ENCODE assay signal across 39 cellular contexts in the genomic region with DNA sequence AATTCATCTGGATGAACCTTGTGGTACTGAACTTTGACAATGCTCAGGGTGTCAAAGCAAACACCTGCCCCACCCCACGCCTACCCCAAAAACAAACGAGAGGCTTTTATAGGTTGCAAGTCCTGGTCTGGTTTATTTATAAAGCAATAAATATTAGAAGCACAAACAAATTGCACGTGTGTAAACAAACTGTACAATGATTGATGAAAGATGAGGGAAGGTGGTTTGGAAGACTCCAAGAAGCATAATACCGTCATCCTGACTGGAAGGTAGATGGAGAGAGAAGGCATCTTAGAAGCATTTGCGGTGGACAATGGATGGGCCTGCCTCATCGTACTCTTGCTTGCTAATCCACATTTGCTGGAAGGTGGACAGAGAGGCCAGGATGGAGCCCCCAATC. TPM values are rescaled to one million over a fixed set of nuclear protein-coding genes. Genes with fewer than 3 reads are reported as not detected.
"Had no signal": no experiment of that assay in that cellular context is flagged by ENCODE, and none has a peak within 500 bp of the region (broad histone marks: within the 10 kb centered on the region; RNA-seq: fewer than 3 reads in every experiment).

No MANE protein-coding gene starts in this region.

- H3K4me1 ChIP-seq: colonic mucosa had no signal

- H3K27ac Mint-ChIP-seq: activated B cell treated with CpG ODN at 0.5 μM for 24 hours; activated CD4-positive, alpha-beta memory T cell treated with anti-CD3 and anti-CD28 coated beads for 36 hours; activated CD8-positive, alpha-beta memory T cell treated with anti-CD3 and anti-CD28 coated beads, Interleukin-2, amount 10 ng/mL, durations not matched to agents 7 days and 5 days; activated CD8-positive, alpha-beta T cell treated with anti-CD3 and anti-CD28 coated beads, Interleukin-2, amount 10 ng/mL, durations not matched to agents 7 days and 5 days; activated naive CD4-positive, alpha-beta T cell treated with anti-CD3 and anti-CD28 coated beads for 36 hours; activated naive CD4-positive, alpha-beta T cell treated with anti-CD3 and anti-CD28 coated beads, Interleukin-2, amount 50 U/mL, for 24 hours; activated naive CD8-positive, alpha-beta T cell treated with anti-CD3 and anti-CD28 coated beads for 36 hours; activated naive CD8-positive, alpha-beta T cell treated with anti-CD3 and anti-CD28 coated beads, Interleukin-2, amount 50 U/mL, for 24 hours; activated T-helper 1 cell treated with anti-CD3 and anti-CD28 coated beads, Interleukin-12 subunit alpha, Interleukin-12 subunit beta, Interleukin-2, Interleukin-4 antibody, amounts not matched to agents 30 ng/mL and 10 ng/mL and 1 ng/mL, durations not matched to agents 14 hours and 24 hours and 36 hours; activated T-helper 2 cell treated with anti-CD3 and anti-CD28 coated beads, Interferon-gamma antibody, Interleukin-2, Interleukin-4, amounts not matched to agents 10 μg/mL and 5 μg/mL and 100 μg/mL, durations not matched to agents 14 hours and 24 hours and 36 hours; T-helper 17 cell; T-helper 2 cell treated with Interferon-gamma antibody and Interleukin-4, amounts not matched to agents 5 μg/mL and 100 μg/mL, for 36 hours had no signal

- H3K36me3 Mint-ChIP-seq: activated CD4-positive, alpha-beta memory T cell treated with anti-CD3 and anti-CD28 coated beads for 36 hours; activated CD8-positive, alpha-beta memory T cell treated with anti-CD3 and anti-CD28 coated beads, Interleukin-2, amount 10 ng/mL, durations not matched to agents 7 days and 5 days; activated naive CD4-positive, alpha-beta T cell treated with anti-CD3 and anti-CD28 coated beads, Interleukin-2, amount 50 U/mL, for 24 hours; activated naive CD8-positive, alpha-beta T cell treated with anti-CD3 and anti-CD28 coated beads for 36 hours had no signal

- H3K4me3 Mint-ChIP-seq: activated B cell treated with CpG ODN at 0.5 μM for 24 hours; activated CD4-positive, alpha-beta memory T cell treated with anti-CD3 and anti-CD28 coated beads for 36 hours; activated CD8-positive, alpha-beta memory T cell treated with anti-CD3 and anti-CD28 coated beads, Interleukin-2, amount 10 ng/mL, durations not matched to agents 7 days and 5 days; activated CD8-positive, alpha-beta T cell treated with anti-CD3 and anti-CD28 coated beads, Interleukin-2, amount 10 ng/mL, durations not matched to agents 7 days and 5 days; activated naive CD4-positive, alpha-beta T cell treated with anti-CD3 and anti-CD28 coated beads for 36 hours; activated naive CD4-positive, alpha-beta T cell treated with anti-CD3 and anti-CD28 coated beads, Interleukin-2, amount 50 U/mL, for 24 hours; activated naive CD8-positive, alpha-beta T cell treated with anti-CD3 and anti-CD28 coated beads for 36 hours; activated naive CD8-positive, alpha-beta T cell treated with anti-CD3 and anti-CD28 coated beads, Interleukin-2, amount 50 U/mL, for 24 hours; activated T-helper 1 cell treated with anti-CD3 and anti-CD28 coated beads, Interleukin-12 subunit alpha, Interleukin-12 subunit beta, Interleukin-2, Interleukin-4 antibody, amounts not matched to agents 30 ng/mL and 10 ng/mL and 1 ng/mL, durations not matched to agents 14 hours and 24 hours and 36 hours; T-helper 17 cell; T-helper 2 cell treated with Interferon-gamma antibody and Interleukin-4, amounts not matched to agents 5 μg/mL and 100 μg/mL, for 36 hours had no signal

- H3K4me1 Mint-ChIP-seq: activated B cell treated with CpG ODN at 0.5 μM for 24 hours; activated CD8-positive, alpha-beta memory T cell treated with anti-CD3 and anti-CD28 coated beads, Interleukin-2, amount 10 ng/mL, durations not matched to agents 7 days and 5 days; activated naive CD8-positive, alpha-beta T cell treated with anti-CD3 and anti-CD28 coated beads for 36 hours; activated naive CD8-positive, alpha-beta T cell treated with anti-CD3 and anti-CD28 coated beads, Interleukin-2, amount 50 U/mL, for 24 hours had no signal

- H3K9me3 Mint-ChIP-seq: activated B cell treated with CpG ODN at 0.5 μM for 24 hours; activated CD4-positive, alpha-beta memory T cell treated with anti-CD3 and anti-CD28 coated beads for 36 hours; activated naive CD4-positive, alpha-beta T cell treated with anti-CD3 and anti-CD28 coated beads for 36 hours; activated naive CD4-positive, alpha-beta T cell treated with anti-CD3 and anti-CD28 coated beads, Interleukin-2, amount 50 U/mL, for 24 hours; activated naive CD8-positive, alpha-beta T cell treated with anti-CD3 and anti-CD28 coated beads for 36 hours; activated naive CD8-positive, alpha-beta T cell treated with anti-CD3 and anti-CD28 coated beads, Interleukin-2, amount 50 U/mL, for 24 hours; activated T-helper 1 cell treated with anti-CD3 and anti-CD28 coated beads, Interleukin-12 subunit alpha, Interleukin-12 subunit beta, Interleukin-2, Interleukin-4 antibody, amounts not matched to agents 30 ng/mL and 10 ng/mL and 1 ng/mL, durations not matched to agents 14 hours and 24 hours and 36 hours; activated T-helper 2 cell treated with anti-CD3 and anti-CD28 coated beads, Interferon-gamma antibody, Interleukin-2, Interleukin-4, amounts not matched to agents 10 μg/mL and 5 μg/mL and 100 μg/mL, durations not matched to agents 14 hours and 24 hours and 36 hours; T-helper 2 cell treated with Interferon-gamma antibody and Interleukin-4, amounts not matched to agents 5 μg/mL and 100 μg/mL, for 36 hours had no signal

- H3K27me3 ChIP-seq: body of pancreas had no signal

- H3K9me3 ChIP-seq: adrenal gland, body of pancreas, colonic mucosa, esophagus squamous epithelium, gastroesophageal sphincter had no signal

- DNase-seq: activated B cell treated with CpG ODN at 0.5 μM for 24 hours; activated CD4-positive, alpha-beta memory T cell treated with anti-CD3 and anti-CD28 coated beads for 36 hours; activated CD4-positive, alpha-beta T cell treated with anti-CD3 and anti-CD28 coated beads for 48 hours; activated CD8-positive, alpha-beta memory T cell treated with anti-CD3 and anti-CD28 coated beads, Interleukin-2, amount 10 ng/mL, durations not matched to agents 7 days and 5 days; activated CD8-positive, alpha-beta memory T cell treated with anti-CD3 and anti-CD28 coated beads, Interleukin-2, amount 50 U/mL, for 4 hours; activated CD8-positive, alpha-beta T cell treated with anti-CD3 and anti-CD28 coated beads, Interleukin-2, amount 10 ng/mL, durations not matched to agents 7 days and 5 days; activated effector memory CD4-positive, alpha-beta T cell treated with anti-CD3 and anti-CD28 coated beads, Interleukin-2, amount 50 U/mL, for 16 hours; activated naive CD4-positive, alpha-beta T cell treated with anti-CD3 and anti-CD28 coated beads for 36 hours; activated naive CD8-positive, alpha-beta T cell treated with anti-CD3 and anti-CD28 coated beads for 36 hours; activated naive CD8-positive, alpha-beta T cell treated with anti-CD3 and anti-CD28 coated beads, Interleukin-2, amount 50 U/mL, for 24 hours; activated T-cell treated with anti-CD3 and anti-CD28 coated beads, Interleukin-2, amount 50 U/mL, for 1 hour; activated T-cell treated with anti-CD3 and anti-CD28 coated beads, Interleukin-2, amount 50 U/mL, for 48 hours; adrenal gland; amygdala; aorta; body of pancreas; central memory CD4-positive, alpha-beta T cell; cerebellar nuclear complex; colonic mucosa; effector CD8-positive, alpha-beta T cell; esophagus squamous epithelium; foreskin melanocyte; T-helper 1 cell; T-helper 17 cell; T1000; WERI-Rb-1 had no signal

- H3K4me3 ChIP-seq: adrenal gland, body of pancreas, colonic mucosa, esophagus squamous epithelium, gastroesophageal sphincter had no signal

- H3K36me3 ChIP-seq: adrenal gland, colonic mucosa, esophagus squamous epithelium, gastroesophageal sphincter had no signal

- ATAC-seq: activated CD4-positive, CD25-positive, alpha-beta regulatory T cell treated with anti-CD3 and anti-CD28 coated beads, Interleukin-2, amount 50 U/mL, for 24 hours; activated CD8-positive, alpha-beta memory T cell treated with anti-CD3 and anti-CD28 coated beads, Interleukin-2, amount 10 ng/mL, durations not matched to agents 7 days and 5 days; activated CD8-positive, alpha-beta T cell treated with anti-CD3 and anti-CD28 coated beads, Interleukin-2, amount 10 ng/mL, durations not matched to agents 7 days and 5 days; activated naive CD8-positive, alpha-beta T cell treated with anti-CD3 and anti-CD28 coated beads, Interleukin-2, amount 50 U/mL, for 24 hours; body of pancreas; gastroesophageal sphincter; T-helper 17 cell had no signal

- H3K27ac ChIP-seq: adrenal gland, body of pancreas, colonic mucosa, epithelial cell of prostate, esophagus squamous epithelium, gastroesophageal sphincter, WERI-Rb-1 had no signal

RNA-seq across cellular contexts. Expression of a gene that starts 5.2 kb away (rescaled TPM):
- total RNA-seq: activated B cell treated with CpG ODN at 0.5 μM for 24 hours; activated CD4-positive, alpha-beta memory T cell treated with anti-CD3 and anti-CD28 coated beads for 36 hours; activated CD8-positive, alpha-beta memory T cell treated with anti-CD3 and anti-CD28 coated beads for 36 hours; activated CD8-positive, alpha-beta memory T cell treated with anti-CD3 and anti-CD28 coated beads, Interleukin-2, amount 10 ng/mL, durations not matched to agents 7 days and 5 days; activated CD8-positive, alpha-beta T cell treated with anti-CD3 and anti-CD28 coated beads, Interleukin-2, amount 10 ng/mL, durations not matched to agents 7 days and 5 days; activated naive CD4-positive, alpha-beta T cell treated with anti-CD3 and anti-CD28 coated beads for 36 hours; activated naive CD8-positive, alpha-beta T cell treated with anti-CD3 and anti-CD28 coated beads for 36 hours; activated T-helper 1 cell treated with anti-CD3 and anti-CD28 coated beads, Interleukin-12 subunit alpha, Interleukin-12 subunit beta, Interleukin-2, Interleukin-4 antibody, amounts not matched to agents 30 ng/mL and 10 ng/mL and 1 ng/mL, durations not matched to agents 14 hours and 24 hours and 36 hours; activated T-helper 2 cell treated with anti-CD3 and anti-CD28 coated beads, Interferon-gamma antibody, Interleukin-2, Interleukin-4, amounts not matched to agents 10 μg/mL and 5 μg/mL and 100 μg/mL, durations not matched to agents 14 hours and 24 hours and 36 hours; dermis microvascular lymphatic vessel endothelial cell; endothelial cell of umbilical vein; glomerular endothelial cell; T-helper 17 cell had no signal

RNA-seq across cellular contexts. Expression of a gene that starts 35.3 kb away (rescaled TPM):
- total RNA-seq: activated B cell treated with CpG ODN at 0.5 μM for 24 hours; activated CD4-positive, alpha-beta memory T cell treated with anti-CD3 and anti-CD28 coated beads for 36 hours; activated CD8-positive, alpha-beta memory T cell treated with anti-CD3 and anti-CD28 coated beads for 36 hours; activated CD8-positive, alpha-beta memory T cell treated with anti-CD3 and anti-CD28 coated beads, Interleukin-2, amount 10 ng/mL, durations not matched to agents 7 days and 5 days; activated CD8-positive, alpha-beta T cell treated with anti-CD3 and anti-CD28 coated beads, Interleukin-2, amount 10 ng/mL, durations not matched to agents 7 days and 5 days; activated naive CD4-positive, alpha-beta T cell treated with anti-CD3 and anti-CD28 coated beads for 36 hours; activated naive CD8-positive, alpha-beta T cell treated with anti-CD3 and anti-CD28 coated beads for 36 hours; activated T-helper 1 cell treated with anti-CD3 and anti-CD28 coated beads, Interleukin-12 subunit alpha, Interleukin-12 subunit beta, Interleukin-2, Interleukin-4 antibody, amounts not matched to agents 30 ng/mL and 10 ng/mL and 1 ng/mL, durations not matched to agents 14 hours and 24 hours and 36 hours; activated T-helper 2 cell treated with anti-CD3 and anti-CD28 coated beads, Interferon-gamma antibody, Interleukin-2, Interleukin-4, amounts not matched to agents 10 μg/mL and 5 μg/mL and 100 μg/mL, durations not matched to agents 14 hours and 24 hours and 36 hours; colonic mucosa; dermis microvascular lymphatic vessel endothelial cell; endothelial cell of umbilical vein; esophagus squamous epithelium; fibroblast of lung; fibroblast of villous mesenchyme; gastroesophageal sphincter; glomerular endothelial cell; T-helper 17 cell had no signal
- polyA plus RNA-seq: aorta, endothelial cell of umbilical vein, fibroblast of lung had no signal
